18 cellular contexts compared by ENCODE assay signal in genomic region chr13:60012503-60012902, GRCh38.
DNase-seq lines count a peak whose midpoint lies in the region; TF ChIP-seq lines count a peak whose summit lies in the region.
"Had no signal": no experiment of that assay in that cellular context is flagged by ENCODE, and none has a peak within 500 bp of the region (broad histone marks: within the 10 kb centered on the region; RNA-seq: fewer than 3 reads in every experiment).

No MANE protein-coding gene starts in this region.

- no peak overlapping the region for H2BK5ac ChIP-seq in trophoblast cell (ENCODE audit: low read depth, low read length, poor library complexity)

- BruUV-seq in mammary epithelial cell (replicated peaks; lab: Mats Ljungman, UMichigan) = no TSS peak

- no peak overlapping the region for H4K8ac ChIP-seq in trophoblast cell (ENCODE audit: low read depth, low read length)

- no peaks in the 10 kb centered on the region for H4K20me1 ChIP-seq in mammary epithelial cell (ENCODE audit: insufficient read depth, low read length)

- H3K27ac ChIP-seq in mammary epithelial cell (ENCODE audit: insufficient read depth, low read depth, low read length) (peak overlapping the region; percentile 20), thyroid gland (peak overlapping the region in 2 of 3 donors; percentile 52 to 54), trophoblast cell (ENCODE audit: low read depth, low read length) (no peak overlapping the region)

- in situ Hi-C loops in mammary epithelial cell (cut with MboI; ENCODE audit: low sequenced_read_pairs in 2 of 2) = no loop called here

- no peak overlapping the region for H2AK5ac ChIP-seq in trophoblast cell (ENCODE audit: low read length)

- intact Hi-C loops in mammary epithelial cell (cut with micrococcal nuclease) = no loop called here
- intact Hi-C loops in thyroid gland (cut with DNase I) = no loop called here

- no peak overlapping the region for H4K12ac ChIP-seq in trophoblast cell (ENCODE audit: low read depth, low read length)

- H2AFZ ChIP-seq in mammary epithelial cell (ENCODE audit: low read depth, low read length) = no peak overlapping the region
- H2AFZ ChIP-seq in trophoblast cell (ENCODE audit: insufficient read depth, low read length, poor library complexity) = no peak overlapping the region

- H3K4me1 ChIP-seq in mammary epithelial cell (ENCODE audit: insufficient read depth, low read length) (peaks cover 20% of the 10 kb centered on the region), thyroid gland (peaks cover 0 to 20% of the 10 kb centered on the region in 2 donors), trophoblast cell (ENCODE audit: control insufficient read depth in 1 of 2, insufficient read depth in 2 of 2, low read length in 2 of 2) (no peaks in the 10 kb centered on the region)

- H3K9ac ChIP-seq in mammary epithelial cell (ENCODE audit: insufficient read depth, low read length) (no peak overlapping the region), trophoblast cell (ENCODE audit: low read length) (no peak overlapping the region)

- H3K14ac ChIP-seq in trophoblast cell (ENCODE audit: low read length) = no peak overlapping the region

- no peak overlapping the region for H2BK12ac ChIP-seq in trophoblast cell (ENCODE audit: low read length)

- peak; percentile 0 for DNase-seq in NCI-H2196 treated with DMSO at 0.1 percent for 48 hours (lab: John Stamatoyannopoulos, UW; ENCODE audit: unreplicated experiment)
- no peak for DNase-seq in NCI-H2196 (lab: John Stamatoyannopoulos, UW; ENCODE audit: unreplicated experiment)
- peak; percentile 79 for DNase-seq in mammary epithelial cell
- DNase-seq in kidney tubule cell (ENCODE audit: low spot score) = peak; percentile 85
- DNase-seq in thyroid gland = peak; percentile 35 to 55
- DNase-seq in DMS114 treated with DMSO at 0.1 percent for 48 hours (lab: John Stamatoyannopoulos, UW; ENCODE audit: unreplicated experiment) = no peak
- no peak for DNase-seq in trophoblast cell
- DNase-seq in NCI-H1105 (lab: John Stamatoyannopoulos, UW) = no peak
- DNase-seq: activated CD8-positive, alpha-beta memory T cell treated with anti-CD3 and anti-CD28 coated beads, Interleukin-2, amount 50 U/mL, for 4 hours; activated gamma-delta T cell treated with Interleukin-2 at 50 U/mL for 16 hours; head of caudate nucleus; islet precursor cell; KG1; NCI-H1092 treated with DMSO at 0.1 percent for 48 hours; NCI-H2227 treated with DMSO at 0.1 percent for 48 hours; posterior cingulate gyrus; T1000 had no signal

- H3K23ac ChIP-seq in trophoblast cell (ENCODE audit: low read length) = no peak overlapping the region

- no peak for TF ChIP-seq POLR2A in thyroid gland (IDR thresholded peaks at IDR 0.05)

- dilution Hi-C loops in mammary epithelial cell (cut with HindIII; ENCODE audit: low sequenced_read_pairs) = no loop called here

- TF ChIP-seq CTCF in mammary epithelial cell (conservative IDR thresholded peaks at IDR 0.05 in 1 of 2, IDR thresholded peaks at IDR 0.05 in 1 of 2; ENCODE audit: extremely low read depth in 1 of 2, insufficient read depth in 1 of 2, low read depth in 1 of 2, low read length in 2 of 2) (no peak), thyroid gland (IDR thresholded peaks at IDR 0.05) (no peak)

- H4K91ac ChIP-seq in trophoblast cell (ENCODE audit: low read depth, low read length) = no peak overlapping the region

- H3K4me3 ChIP-seq in mammary epithelial cell (replicated peaks in 1 of 3; ENCODE audit: insufficient read depth in 1 of 3, low read depth in 2 of 3, low read length in 3 of 3) = no peak overlapping the region
- no peak overlapping the region for H3K4me3 ChIP-seq in thyroid gland (replicated peaks in 1 of 3)
- H3K4me3 ChIP-seq in trophoblast cell (ENCODE audit: low read depth, low read length) = no peak overlapping the region
- H3K4me3 ChIP-seq: smooth muscle cell had no signal

- H3K27me3 ChIP-seq in mammary epithelial cell (ENCODE audit: insufficient read depth, low read length) (no peaks in the 10 kb centered on the region), thyroid gland (no peaks in the 10 kb centered on the region), trophoblast cell (ENCODE audit: insufficient read depth, low read length) (no peaks in the 10 kb centered on the region)

- 0% methylated on average over 1 of the region's 1 CpG for WGBS in mammary epithelial cell (ENCODE audit: low coverage, missing lambda C conversion rate)
- 84 to 90% methylated on average over 1 of the region's 1 CpG for WGBS in thyroid gland, 2 donors
- WGBS in trophoblast cell (ENCODE audit: extremely low coverage, insufficient coverage, insufficient read length) = no CpG with 5 or more reads among the region's 1 CpG

- no peak overlapping the region for H3K4ac ChIP-seq in trophoblast cell (ENCODE audit: low read depth, low read length)

- H3K18ac ChIP-seq in trophoblast cell (ENCODE audit: low read length) = no peak overlapping the region

- H3K79me1 ChIP-seq in trophoblast cell (ENCODE audit: low read length) = no peaks in the 10 kb centered on the region

- CTCF ChIA-PET in mammary epithelial cell (lab: Charles Lee; ENCODE audit: low non-redundant PET) = no interaction called here

- H2BK120ac ChIP-seq in trophoblast cell (ENCODE audit: insufficient read depth, low read length, poor library complexity) = no peak overlapping the region

- H3K79me2 ChIP-seq in mammary epithelial cell (ENCODE audit: insufficient read depth, low read length) (no peaks in the 10 kb centered on the region), trophoblast cell (ENCODE audit: control insufficient read depth, insufficient read depth, low read length, poor library complexity) (no peaks in the 10 kb centered on the region)

- no peak overlapping the region for H3K4me2 ChIP-seq in mammary epithelial cell (ENCODE audit: insufficient read depth, low read depth, low read length)
- H3K4me2 ChIP-seq in trophoblast cell (ENCODE audit: low read length) = no peak overlapping the region
- H3K4me2 ChIP-seq: smooth muscle cell had no signal

- H3K9me3 ChIP-seq in mammary epithelial cell (replicated peaks; ENCODE audit: insufficient read depth, low read length) = no peaks in the 10 kb centered on the region
- H3K9me3 ChIP-seq in thyroid gland = no peaks in the 10 kb centered on the region
- H3K9me3 ChIP-seq in trophoblast cell (ENCODE audit: insufficient read depth, low read depth, low read length) = no peaks in the 10 kb centered on the region

- H3K36me3 ChIP-seq in mammary epithelial cell (ENCODE audit: insufficient read depth, low read length) (peaks cover 1% of the 10 kb centered on the region), thyroid gland (no peaks in the 10 kb centered on the region), trophoblast cell (ENCODE audit: control insufficient read depth in 1 of 2, insufficient read depth in 2 of 2, low read length in 2 of 2) (no peaks in the 10 kb centered on the region)

Comparison
In these comparisons a context has a peak if more than half of its experiments do, and no peak if none do; other contexts are left out.
1. DNase-seq: peak in NCI-H2196 treated with DMSO at 0.1 percent for 48 hours (single experiment), mammary epithelial cell (single experiment), kidney tubule cell (single experiment) and thyroid gland (2 of 2); none in NCI-H2196 (single experiment), DMS114 treated with DMSO at 0.1 percent for 48 hours (single experiment), trophoblast cell (0 of 2) and NCI-H1105 (single experiment).